Comparison of ENCODE assay signal across 25 cellular contexts in the genomic region with DNA sequence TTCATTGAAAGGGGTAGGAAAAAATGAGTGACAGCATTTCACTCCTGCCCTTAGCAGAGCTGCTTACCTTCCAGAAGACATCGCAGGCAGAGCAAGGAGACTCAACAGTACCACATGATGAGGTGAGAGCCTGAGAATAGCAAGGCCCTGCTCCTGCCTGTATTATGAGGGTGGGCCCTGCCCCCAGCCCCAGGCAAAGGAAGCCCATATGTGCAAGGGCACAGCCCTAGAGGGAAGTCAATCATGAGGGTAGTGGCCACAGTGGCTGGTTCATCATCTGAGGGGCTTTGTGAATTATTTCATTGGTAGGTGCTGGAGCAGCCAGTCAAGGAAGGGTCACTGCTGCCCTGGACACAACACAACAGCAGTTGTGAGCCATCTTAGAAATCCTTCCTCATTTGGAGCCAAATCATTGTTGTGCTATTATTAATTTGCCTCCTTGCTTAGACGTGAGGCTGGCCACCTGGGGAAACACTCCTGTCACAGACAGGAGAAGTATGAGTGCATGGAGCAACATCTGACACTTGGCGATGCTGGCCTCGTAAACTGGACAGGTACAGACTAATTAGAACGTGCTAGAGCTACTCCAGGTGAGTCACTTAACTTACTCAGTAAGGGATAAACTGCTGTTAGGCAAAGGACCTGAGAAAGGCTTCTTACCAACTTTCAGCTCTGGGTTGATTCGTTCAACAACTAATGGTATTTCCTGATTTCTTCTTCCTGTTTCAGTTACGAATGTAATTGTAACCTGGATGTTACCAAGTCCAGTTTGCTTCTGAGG. TPM values are rescaled to one million over a fixed set of nuclear protein-coding genes. Genes with fewer than 3 reads are reported as not detected.
A peak's percentile ranks its signal among the peaks of the same experiment; 100 is the strongest.
DNase-seq lines count a peak whose midpoint lies in the region; ATAC-seq and TF ChIP-seq lines count a peak whose summit lies in the region.
"Had no signal": no experiment of that assay in that cellular context is flagged by ENCODE, and none has a peak within 500 bp of the region (broad histone marks: within the 10 kb centered on the region; RNA-seq: fewer than 3 reads in every experiment).

No MANE protein-coding gene starts in this region.

- H3K79me2 ChIP-seq in SU-DHL-6 (ENCODE audit: insufficient read depth, low read length), result no peaks in the 10 kb centered on the region

- H2AFZ ChIP-seq in SU-DHL-6 (ENCODE audit: low read depth, low read length, severe bottlenecking), result peak overlapping the region; percentile 56
- H2AFZ ChIP-seq in mesenchymal stem cell (ENCODE audit: low read depth, low read length), result no peak overlapping the region
- H2AFZ ChIP-seq: PC-9 had no signal

- H3K4me3 ChIP-seq in SU-DHL-6 (ENCODE audit: insufficient read depth, low read length, poor library complexity, severe bottlenecking) (no peak overlapping the region), mesenchymal stem cell (ENCODE audit: insufficient read depth in 1 of 2, low read depth in 1 of 2, low read length in 2 of 2) (no peak overlapping the region)
- H3K4me3 ChIP-seq: colonic mucosa, PC-9, psoas muscle, SJSA1, skin epidermis, vagina had no signal

- H3K9me3 ChIP-seq in SU-DHL-6 (ENCODE audit: insufficient read depth, low read length) (no peaks in the 10 kb centered on the region), mesenchymal stem cell (ENCODE audit: control insufficient read depth, low read length) (no peaks in the 10 kb centered on the region)
- H3K9me3 ChIP-seq: colonic mucosa, psoas muscle, SJSA1, vagina had no signal

- no peaks in the 10 kb centered on the region for H3K4me1 Mint-ChIP-seq in stimulated activated naive CD8-positive, alpha-beta T cell treated with anti-CD3 and anti-CD28 coated beads, Interleukin-15, Interleukin-2, amounts not matched to agents 100 ng/mL and 50 ng/mL, for 24 hours (ENCODE audit: low read depth)
- H3K4me1 Mint-ChIP-seq in stimulated activated naive CD8-positive, alpha-beta T cell treated with anti-CD3 and anti-CD28 coated beads, Interleukin-15, amount 100 ng/mL, for 72 hours, result no peaks in the 10 kb centered on the region

- peak overlapping the region; percentile 24 to 38 for H3K4ac ChIP-seq in mesenchymal stem cell (ENCODE audit: low read depth in 1 of 2, low read length in 2 of 2)

- H3K27ac Mint-ChIP-seq in stimulated activated naive CD8-positive, alpha-beta T cell treated with anti-CD3 and anti-CD28 coated beads, Interleukin-15, Interleukin-2, amounts not matched to agents 100 ng/mL and 50 ng/mL, for 24 hours, result peak overlapping the region; percentile 4
- no peak overlapping the region for H3K27ac Mint-ChIP-seq in stimulated activated naive CD8-positive, alpha-beta T cell treated with anti-CD3 and anti-CD28 coated beads, Interleukin-15, amount 100 ng/mL, for 72 hours
- H3K27ac Mint-ChIP-seq: activated naive CD4-positive, alpha-beta T cell treated with anti-CD3 and anti-CD28 coated beads, Interleukin-2, amount 50 U/mL, for 24 hours; activated T-cell treated with anti-CD3 and anti-CD28 coated beads, Interleukin-2, amount 50 U/mL, for 72 hours; nephron progenitor cell had no signal

- H2AK5ac ChIP-seq in mesenchymal stem cell (ENCODE audit: low read length, severe bottlenecking), result no peak overlapping the region

- H3K27ac ChIP-seq in SU-DHL-6 (ENCODE audit: low read depth, low read length), result no peak overlapping the region
- no peak overlapping the region for H3K27ac ChIP-seq in mesenchymal stem cell (ENCODE audit: low read length, poor library complexity, severe bottlenecking)
- H3K27ac ChIP-seq: colonic mucosa, PC-9, psoas muscle, SJSA1, skin epidermis, vagina had no signal

- H4K20me1 ChIP-seq in SU-DHL-6 (ENCODE audit: low read depth, low read length), result no peaks in the 10 kb centered on the region

- WGBS in mesenchymal stem cell, result 84% methylated on average over 7 of the region's 7 CpGs

- H3K9ac ChIP-seq in SU-DHL-6 (ENCODE audit: low read length) (no peak overlapping the region), mesenchymal stem cell (ENCODE audit: low read length) (no peak overlapping the region)

- no peaks in the 10 kb centered on the region for H3K9me2 ChIP-seq in SU-DHL-6 (replicated peaks; ENCODE audit: insufficient read depth, low read length)

- no peak for ATAC-seq in stimulated activated naive CD8-positive, alpha-beta T cell treated with anti-CD3 and anti-CD28 coated beads, Interleukin-15, amount 100 ng/mL, for 72 hours
- ATAC-seq in HG02938 (IDR thresholded peaks at IDR 0.05; ENCODE audit: unreplicated experiment), result no peak
- ATAC-seq: activated T-cell treated with anti-CD3 and anti-CD28 coated beads, Interleukin-2, amount 50 U/mL, for 72 hours had no signal

- no peak for DNase-seq in stimulated activated naive CD8-positive, alpha-beta T cell treated with anti-CD3 and anti-CD28 coated beads, Interleukin-15, amount 100 ng/mL, for 72 hours
- DNase-seq in mesenchymal stem cell (no peak), HUDEP-2 (lab: John Stamatoyannopoulos, UW; ENCODE audit: unreplicated experiment in 76 of 76) (no peak), NCI-H446 (lab: John Stamatoyannopoulos, UW) (no peak), activated gamma-delta T cell (lab: John Stamatoyannopoulos, UW) (no peak)
- DNase-seq: activated CD4-positive, CD25-positive, alpha-beta regulatory T cell treated with anti-CD3 and anti-CD28 coated beads, Interleukin-2, amount 50 U/mL, for 72 hours; activated CD8-positive, alpha-beta memory T cell treated with anti-CD3 and anti-CD28 coated beads for 24 hours; activated T-cell treated with anti-CD3 and anti-CD28 coated beads, Interleukin-2, amount 50 U/mL, for 72 hours; colonic mucosa; DMS79 treated with DMSO at 0.1 percent for 48 hours; Kasumi-1; NCI-H1436; NCI-H2171; NCI-H526 treated with DMSO at 0.1 percent for 48 hours; nephron progenitor cell; PC-9; psoas muscle; T-helper 9 cell had no signal

- no peaks in the 10 kb centered on the region for H3F3A ChIP-seq in SU-DHL-6 (ENCODE audit: insufficient read depth)

- H3K36me3 Mint-ChIP-seq in stimulated activated naive CD8-positive, alpha-beta T cell treated with anti-CD3 and anti-CD28 coated beads, Interleukin-15, Interleukin-2, amounts not matched to agents 100 ng/mL and 50 ng/mL, for 24 hours (ENCODE audit: low read depth), result no peaks in the 10 kb centered on the region
- H3K36me3 Mint-ChIP-seq: activated naive CD4-positive, alpha-beta T cell treated with anti-CD3 and anti-CD28 coated beads, Interleukin-2, amount 50 U/mL, for 24 hours had no signal

- H3K4me3 Mint-ChIP-seq in stimulated activated naive CD8-positive, alpha-beta T cell treated with anti-CD3 and anti-CD28 coated beads, Interleukin-15, Interleukin-2, amounts not matched to agents 100 ng/mL and 50 ng/mL, for 24 hours, result no peak overlapping the region
- no peak overlapping the region for H3K4me3 Mint-ChIP-seq in stimulated activated naive CD8-positive, alpha-beta T cell treated with anti-CD3 and anti-CD28 coated beads, Interleukin-15, amount 100 ng/mL, for 72 hours
- H3K4me3 Mint-ChIP-seq: activated naive CD4-positive, alpha-beta T cell treated with anti-CD3 and anti-CD28 coated beads, Interleukin-2, amount 50 U/mL, for 24 hours; activated T-cell treated with anti-CD3 and anti-CD28 coated beads, Interleukin-2, amount 50 U/mL, for 72 hours; nephron progenitor cell had no signal

- H3K14ac ChIP-seq in mesenchymal stem cell (ENCODE audit: low read length in 2 of 2), result no peak overlapping the region

- no peak for TF ChIP-seq CTCF in SU-DHL-6 (IDR thresholded peaks at IDR 0.05; ENCODE audit: insufficient read depth, low read length, poor library complexity, severe bottlenecking)

- H2BK5ac ChIP-seq in mesenchymal stem cell (ENCODE audit: low read depth, low read length, poor library complexity, severe bottlenecking), result no peak overlapping the region

- H3K79me1 ChIP-seq in mesenchymal stem cell (replicated peaks; ENCODE audit: low read length, poor library complexity, severe bottlenecking), result no peaks in the 10 kb centered on the region

- no peaks in the 10 kb centered on the region for H3K9me3 Mint-ChIP-seq in stimulated activated naive CD8-positive, alpha-beta T cell treated with anti-CD3 and anti-CD28 coated beads, Interleukin-15, Interleukin-2, amounts not matched to agents 100 ng/mL and 50 ng/mL, for 24 hours
- no peaks in the 10 kb centered on the region for H3K9me3 Mint-ChIP-seq in stimulated activated naive CD8-positive, alpha-beta T cell treated with anti-CD3 and anti-CD28 coated beads, Interleukin-15, amount 100 ng/mL, for 72 hours
- H3K9me3 Mint-ChIP-seq: activated naive CD4-positive, alpha-beta T cell treated with anti-CD3 and anti-CD28 coated beads, Interleukin-2, amount 50 U/mL, for 24 hours; activated T-cell treated with anti-CD3 and anti-CD28 coated beads, Interleukin-2, amount 50 U/mL, for 72 hours; nephron progenitor cell had no signal

- H2BK15ac ChIP-seq in mesenchymal stem cell (ENCODE audit: low read depth, poor library complexity, severe bottlenecking), result peak overlapping the region; percentile 29

- H2BK12ac ChIP-seq in mesenchymal stem cell (ENCODE audit: low read length in 2 of 2), result no peak overlapping the region

- no peak overlapping the region for H3K23ac ChIP-seq in mesenchymal stem cell (ENCODE audit: low read length in 2 of 2)

- H3K18ac ChIP-seq in mesenchymal stem cell (ENCODE audit: low read depth in 1 of 2, low read length in 2 of 2), result peak overlapping the region in 1 of 2 experiments; percentile 29

- H3K4me2 ChIP-seq in SU-DHL-6 (ENCODE audit: low read depth, low read length, poor library complexity, severe bottlenecking) (peak overlapping the region; percentile 28), mesenchymal stem cell (ENCODE audit: low read length, poor library complexity, severe bottlenecking) (no peak overlapping the region)
- H3K4me2 ChIP-seq: PC-9 had no signal

- H3K27me3 ChIP-seq in SU-DHL-6 (ENCODE audit: low read length), result no peaks in the 10 kb centered on the region
- no peaks in the 10 kb centered on the region for H3K27me3 ChIP-seq in mesenchymal stem cell (ENCODE audit: control insufficient read depth in 1 of 2, insufficient read depth in 1 of 2, low read length in 2 of 2)
- H3K27me3 ChIP-seq: colonic mucosa, SJSA1, vagina had no signal

- no peaks in the 10 kb centered on the region for H3K27me3 Mint-ChIP-seq in stimulated activated naive CD8-positive, alpha-beta T cell treated with anti-CD3 and anti-CD28 coated beads, Interleukin-15, Interleukin-2, amounts not matched to agents 100 ng/mL and 50 ng/mL, for 24 hours
- H3K27me3 Mint-ChIP-seq in stimulated activated naive CD8-positive, alpha-beta T cell treated with anti-CD3 and anti-CD28 coated beads, Interleukin-15, amount 100 ng/mL, for 72 hours, result no peaks in the 10 kb centered on the region
- H3K27me3 Mint-ChIP-seq: activated naive CD4-positive, alpha-beta T cell treated with anti-CD3 and anti-CD28 coated beads, Interleukin-2, amount 50 U/mL, for 24 hours had no signal

- peak overlapping the region; percentile 4 for H4K8ac ChIP-seq in mesenchymal stem cell (ENCODE audit: low read length)

- H3K36me3 ChIP-seq in SU-DHL-6 (ENCODE audit: low read length), result no peaks in the 10 kb centered on the region
- H3K36me3 ChIP-seq in mesenchymal stem cell (ENCODE audit: control insufficient read depth in 1 of 2, insufficient read depth in 2 of 2, low read depth in 1 of 2, low read length in 2 of 2), result no peaks in the 10 kb centered on the region
- H3K36me3 ChIP-seq: colonic mucosa, SJSA1, vagina had no signal

- no peak overlapping the region for H2BK120ac ChIP-seq in mesenchymal stem cell (ENCODE audit: low read depth, low read length)

- H4K91ac ChIP-seq in mesenchymal stem cell (ENCODE audit: low read length), result no peak overlapping the region

- H3K4me1 ChIP-seq in mesenchymal stem cell (ENCODE audit: control insufficient read depth, insufficient read depth, low read depth, low read length), result no peaks in the 10 kb centered on the region
- H3K4me1 ChIP-seq: colonic mucosa, vagina had no signal

RNA-seq across cellular contexts. Expression of a gene that starts 22.7 kb away (rescaled TPM):
- 46.7 TPM for polyA plus RNA-seq in mesenchymal stem cell (2013, experiment 1 of 2)
- polyA plus RNA-seq in mesenchymal stem cell (2013, experiment 2 of 2), result 45.8 TPM

RNA-seq across cellular contexts. Expression of a gene that starts 33.7 kb away (rescaled TPM):
- not detected for polyA plus RNA-seq in mesenchymal stem cell (2013, experiment 1 of 2)
- polyA plus RNA-seq in mesenchymal stem cell (2013, experiment 2 of 2), result not detected
